In the genomic region with DNA sequence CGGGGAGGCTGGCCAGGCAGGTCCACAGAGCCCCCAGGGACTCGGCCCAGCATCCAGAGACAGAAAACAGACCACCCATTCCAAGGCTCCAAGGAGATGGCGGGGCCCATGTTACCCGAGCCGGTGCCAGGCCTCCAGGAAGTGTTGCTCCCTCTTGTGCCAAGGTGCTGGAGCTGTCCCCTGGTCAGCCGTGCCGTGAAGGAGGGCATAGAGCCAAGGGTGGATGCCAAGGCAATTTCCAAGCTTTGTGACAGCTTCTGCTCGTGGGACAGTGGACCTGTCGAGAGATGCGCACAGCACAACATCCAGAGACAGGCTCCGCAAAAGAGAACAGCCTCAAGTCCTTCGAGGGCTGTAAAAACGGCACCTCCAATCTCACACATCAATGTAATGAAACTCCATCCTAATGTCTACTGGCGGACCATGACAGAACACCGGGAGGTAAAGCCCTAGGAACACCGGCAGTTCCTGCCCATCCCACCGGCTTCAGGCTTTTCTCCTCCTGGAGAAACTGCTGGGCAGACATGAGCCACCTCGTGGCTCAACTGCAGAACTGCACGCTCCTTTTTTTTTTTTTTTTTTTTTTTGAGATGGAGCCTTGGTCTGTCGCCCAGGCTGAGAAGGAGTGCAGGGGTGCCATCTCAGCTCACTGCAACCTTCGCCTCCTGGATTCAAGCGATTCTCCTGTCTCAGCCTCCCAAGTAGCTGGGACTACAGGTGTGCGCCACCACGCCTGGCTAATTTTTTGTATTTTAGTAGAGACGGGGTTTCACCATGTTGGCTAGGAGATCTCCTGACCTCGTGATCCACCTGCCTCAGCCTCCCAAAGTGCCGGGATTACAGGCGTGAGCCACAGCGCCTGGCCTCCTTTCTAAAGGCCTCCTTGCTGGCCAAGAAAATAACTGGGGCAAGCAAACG, we compare ENCODE assay signal across 1 cellular context.
TF ChIP-seq lines count a peak whose summit lies in the region.

No MANE protein-coding gene starts in this region.

TF ChIP-seq in HepG2, 621 proteins besides CTCF, POLR2A, EP300 and RAD21 (continued from another document and continues in another):
- no peak; the same call in 1 of the 2 replicates for TF ChIP-seq ZNF281 (CRISPR knock-in tag; IDR thresholded peaks at IDR 0.05; ENCODE audit: borderline replicate concordance)
- no peak for TF ChIP-seq DNMT1 (CRISPR knock-in tag; IDR thresholded peaks at IDR 0.05)
- TF ChIP-seq ZNF460 (CRISPR knock-in tag; IDR thresholded peaks at IDR 0.05; ENCODE audit: borderline replicate concordance) = no peak; the same call in 1 of the 2 replicates
- no peak for TF ChIP-seq MXI1 (IDR thresholded peaks at IDR 0.05; ENCODE audit: borderline replicate concordance, low read depth, low read length)
- no peak for TF ChIP-seq RORA (CRISPR knock-in tag; IDR thresholded peaks at IDR 0.05)
- no peak; the same call in none of the 2 replicates for TF ChIP-seq HIVEP1 (CRISPR knock-in tag; IDR thresholded peaks at IDR 0.05)
- TF ChIP-seq TBX2 (CRISPR knock-in tag; IDR thresholded peaks at IDR 0.05; ENCODE audit: borderline replicate concordance) = 0 out of 2 replicates have a peak, but pooled peaks have one; percentile 51
- no peak for TF ChIP-seq ZNF264 (CRISPR knock-in tag; IDR thresholded peaks at IDR 0.05)
- no peak; the same call in 1 of the 2 replicates for TF ChIP-seq CBX5 (CRISPR knock-in tag; IDR thresholded peaks at IDR 0.05; ENCODE audit: borderline replicate concordance)
- peak; percentile 62; the same call in 1 of the 2 replicates for TF ChIP-seq ZMYM3 (CRISPR knock-in tag; IDR thresholded peaks at IDR 0.05)
- no peak for TF ChIP-seq ZNF142 (CRISPR knock-in tag; IDR thresholded peaks at IDR 0.05)
- TF ChIP-seq HNRNPL (IDR thresholded peaks at IDR 0.05; ENCODE audit: low read depth, low read length) = no peak
- no peak for TF ChIP-seq ZNF260 (CRISPR knock-in tag; IDR thresholded peaks at IDR 0.05; ENCODE audit: borderline replicate concordance, low read depth)
- TF ChIP-seq ZNF816 (CRISPR knock-in tag; IDR thresholded peaks at IDR 0.05; ENCODE audit: borderline replicate concordance) = no peak
- TF ChIP-seq ZSCAN21 (CRISPR knock-in tag; IDR thresholded peaks at IDR 0.05; ENCODE audit: borderline replicate concordance) = no peak
- no peak for TF ChIP-seq NFRKB (IDR thresholded peaks at IDR 0.05)
- no peak for TF ChIP-seq IRX3 (CRISPR knock-in tag; IDR thresholded peaks at IDR 0.05; ENCODE audit: borderline replicate concordance, low read depth)
- TF ChIP-seq ZNF580 (CRISPR knock-in tag; IDR thresholded peaks at IDR 0.05; ENCODE audit: borderline replicate concordance, low read depth) = 0 out of 2 replicates have a peak, but pooled peaks have one; percentile 24
- 0 out of 2 replicates have a peak, but pooled peaks have one; percentile 22 for TF ChIP-seq ZNF770 (CRISPR knock-in tag; IDR thresholded peaks at IDR 0.05)
- no peak for TF ChIP-seq SIX1 (CRISPR knock-in tag; IDR thresholded peaks at IDR 0.05; ENCODE audit: borderline replicate concordance)
- TF ChIP-seq, protein P1, sequence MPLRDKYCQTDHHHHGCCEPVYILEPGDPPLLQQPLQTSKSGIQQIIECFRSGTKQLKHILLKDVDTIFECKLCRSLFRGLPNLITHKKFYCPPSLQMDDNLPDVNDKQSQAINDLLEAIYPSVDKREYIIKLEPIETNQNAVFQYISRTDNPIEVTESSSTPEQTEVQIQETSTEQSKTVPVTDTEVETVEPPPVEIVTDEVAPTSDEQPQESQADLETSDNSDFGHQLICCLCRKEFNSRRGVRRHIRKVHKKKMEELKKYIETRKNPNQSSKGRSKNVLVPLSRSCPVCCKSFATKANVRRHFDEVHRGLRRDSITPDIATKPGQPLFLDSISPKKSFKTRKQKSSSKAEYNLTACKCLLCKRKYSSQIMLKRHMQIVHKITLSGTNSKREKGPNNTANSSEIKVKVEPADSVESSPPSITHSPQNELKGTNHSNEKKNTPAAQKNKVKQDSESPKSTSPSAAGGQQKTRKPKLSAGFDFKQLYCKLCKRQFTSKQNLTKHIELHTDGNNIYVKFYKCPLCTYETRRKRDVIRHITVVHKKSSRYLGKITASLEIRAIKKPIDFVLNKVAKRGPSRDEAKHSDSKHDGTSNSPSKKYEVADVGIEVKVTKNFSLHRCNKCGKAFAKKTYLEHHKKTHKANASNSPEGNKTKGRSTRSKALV (CRISPR knock-in tag; IDR thresholded peaks at IDR 0.05) = no peak
- 0 out of 2 replicates have a peak, but pooled peaks have one; percentile 21 for TF ChIP-seq ZBTB43 (CRISPR knock-in tag; conservative IDR thresholded peaks at IDR 0.05)
- TF ChIP-seq PATZ1 (CRISPR knock-in tag; IDR thresholded peaks at IDR 0.05) = no peak
- no peak for TF ChIP-seq ZC3H4 (CRISPR knock-in tag; IDR thresholded peaks at IDR 0.05; ENCODE audit: borderline replicate concordance)
- TF ChIP-seq SETDB1 (CRISPR knock-in tag; IDR thresholded peaks at IDR 0.05; ENCODE audit: borderline replicate concordance) = no peak
- no peak for TF ChIP-seq ZSCAN22 (CRISPR knock-in tag; IDR thresholded peaks at IDR 0.05)
- TF ChIP-seq GMEB2 (CRISPR knock-in tag; IDR thresholded peaks at IDR 0.05; ENCODE audit: low read depth) = no peak
- TF ChIP-seq MATR3 (CRISPR knock-in tag; IDR thresholded peaks at IDR 0.05) = no peak
- TF ChIP-seq U2AF1 (optimal IDR thresholded peaks at IDR 0.05; ENCODE audit: low read depth, low read length) = no peak
- 0 out of 2 replicates have a peak, but pooled peaks have one; percentile 24 for TF ChIP-seq TEAD2 (CRISPR knock-in tag; IDR thresholded peaks at IDR 0.05)
- no peak; the same call in 1 of the 2 replicates for TF ChIP-seq MEF2D (CRISPR knock-in tag; IDR thresholded peaks at IDR 0.05)
